In genomic region chr18:23745366-23745765, GRCh38 we compare ENCODE assay signal across 33 cellular contexts. TPM values are rescaled to one million over a fixed set of nuclear protein-coding genes. Genes with fewer than 3 reads are reported as not detected.
"Had no signal": no experiment of that assay in that cellular context is flagged by ENCODE, and none has a peak within 500 bp of the region (broad histone marks: within the 10 kb centered on the region; RNA-seq: fewer than 3 reads in every experiment).

No MANE protein-coding gene starts in this region.

- DNase-seq: activated B cell treated with CpG ODN at 0.5 μM for 24 hours; activated CD4-positive, alpha-beta memory T cell treated with anti-CD3 and anti-CD28 coated beads for 36 hours; activated CD4-positive, alpha-beta T cell treated with anti-CD3 and anti-CD28 coated beads for 4 hours; activated CD4-positive, alpha-beta T cell treated with anti-CD3 and anti-CD28 coated beads, Interleukin-2, amount 10 ng/mL, durations not matched to agents 24 days and 14 days; activated CD4-positive, alpha-beta T cell treated with anti-CD3 and anti-CD28 coated beads, Interleukin-2, amount 50 U/mL, for 1 hour; activated CD4-positive, alpha-beta T cell treated with anti-CD3 and anti-CD28 coated beads, Interleukin-2, amount 50 U/mL, for 4 hours; activated CD4-positive, CD25-positive, alpha-beta regulatory T cell treated with anti-CD3 and anti-CD28 coated beads, Interleukin-2, amount 50 U/mL, for 72 hours; activated CD8-positive, alpha-beta memory T cell treated with anti-CD3 and anti-CD28 coated beads, Interleukin-2, amount 50 U/mL, for 4 hours; activated CD8-positive, alpha-beta T cell treated with anti-CD3 and anti-CD28 coated beads for 36 hours; activated effector memory CD4-positive, alpha-beta T cell treated with anti-CD3 and anti-CD28 coated beads, Interleukin-2, amount 50 U/mL, for 16 hours; activated gamma-delta T cell treated with Interleukin-2 at 50 U/mL for 16 hours; activated naive CD4-positive, alpha-beta T cell; activated naive CD4-positive, alpha-beta T cell treated with anti-CD3 and anti-CD28 coated beads for 36 hours; activated naive CD4-positive, alpha-beta T cell treated with anti-CD3 and anti-CD28 coated beads, Interleukin-2, amount 50 U/mL, for 16 hours; activated naive CD8-positive, alpha-beta T cell treated with anti-CD3 and anti-CD28 coated beads for 36 hours; activated T-cell treated with anti-CD3 and anti-CD28 coated beads for 4 hours; activated T-cell treated with anti-CD3 and anti-CD28 coated beads, Interleukin-2, amount 50 U/mL, for 1 hour; activated T-cell treated with anti-CD3 and anti-CD28 coated beads, Interleukin-2, amount 50 U/mL, for 4 hours; activated T-cell treated with anti-CD3 and anti-CD28 coated beads, Interleukin-2, amount 50 U/mL, for 72 hours; adrenal gland; amniotic stem cell; aorta; body of pancreas; brain microvascular endothelial cell; central memory CD4-positive, alpha-beta T cell; T-helper 1 cell; T-helper 2 cell; T-helper 9 cell had no signal

- ATAC-seq: activated CD8-positive, alpha-beta T cell treated with anti-CD3 and anti-CD28 coated beads for 36 hours; activated naive CD4-positive, alpha-beta T cell treated with anti-CD3 and anti-CD28 coated beads, Interleukin-2, amount 50 U/mL, for 72 hours; activated T-cell treated with anti-CD3 and anti-CD28 coated beads, Interleukin-2, amount 50 U/mL, for 4 hours; activated T-cell treated with anti-CD3 and anti-CD28 coated beads, Interleukin-2, amount 50 U/mL, for 72 hours; activated T-helper 17 cell treated with anti-CD3 and anti-CD28 coated beads, Interleukin-2, amount 50 U/mL, for 72 hours; body of pancreas had no signal

- H3K27me3 ChIP-seq: body of pancreas, brain microvascular endothelial cell, breast epithelium had no signal

- H3K36me3 ChIP-seq: adrenal gland, brain microvascular endothelial cell, breast epithelium had no signal

- H3K4me3 ChIP-seq: adrenal gland, body of pancreas, breast epithelium had no signal

- H3K27ac ChIP-seq: adrenal gland, body of pancreas, brain microvascular endothelial cell, breast epithelium, VCaP had no signal

- H3K9me3 ChIP-seq: adrenal gland, body of pancreas, breast epithelium had no signal

- H3K4me1 ChIP-seq: adrenal gland, body of pancreas, breast epithelium had no signal

RNA-seq across cellular contexts. Expression of gene LAMA3, which starts 56.1 kb away (rescaled TPM):
- total RNA-seq: activated B cell treated with CpG ODN at 0.5 μM for 24 hours; activated CD4-positive, alpha-beta T cell treated with anti-CD3 and anti-CD28 coated beads, Interleukin-2, amount 10 ng/mL, durations not matched to agents 24 days and 14 days; activated T-helper 1 cell treated with anti-CD3 and anti-CD28 coated beads, Interleukin-12 subunit alpha, Interleukin-12 subunit beta, Interleukin-2, Interleukin-4 antibody, amounts not matched to agents 30 ng/mL and 10 ng/mL and 1 ng/mL, durations not matched to agents 14 hours and 24 hours and 36 hours had no signal
